In the genomic region with DNA sequence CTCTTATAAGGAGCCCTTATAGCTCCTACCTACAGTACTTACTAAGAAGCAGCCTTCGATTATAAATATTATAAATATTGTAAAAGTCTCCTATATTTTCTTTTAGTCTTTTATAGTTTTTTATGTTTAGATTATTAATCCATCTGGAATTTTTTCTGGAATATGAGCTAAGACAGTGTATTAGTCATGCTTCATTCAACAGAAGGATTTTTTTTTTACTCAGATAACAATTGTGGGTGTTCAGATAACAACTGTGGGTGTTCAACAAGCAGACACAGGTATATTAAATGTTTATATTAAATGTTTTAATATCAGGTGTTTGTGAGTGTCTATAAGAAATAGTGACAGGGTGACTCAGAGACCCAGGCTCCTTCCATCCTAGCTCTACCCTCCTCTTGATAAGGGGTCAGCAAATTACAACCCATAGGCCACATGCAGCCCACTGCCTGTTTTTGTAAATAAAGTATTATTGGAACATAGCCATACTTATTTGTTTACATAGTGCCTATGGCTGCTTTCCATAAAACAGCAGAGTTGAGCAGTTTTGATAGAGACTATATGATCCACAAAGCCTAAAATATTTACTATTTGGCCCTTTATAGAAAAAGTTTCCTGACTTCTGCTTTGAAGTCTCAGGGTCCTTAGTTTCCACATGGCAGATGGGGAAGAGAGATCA, we compare ENCODE assay signal across 2 cellular contexts.
TF ChIP-seq lines count a peak whose summit lies in the region.

No MANE protein-coding gene starts in this region.

TF ChIP-seq in HCT116, 20 proteins besides CTCF, POLR2A, EP300 and RAD21:
- TF ChIP-seq, protein P1, sequence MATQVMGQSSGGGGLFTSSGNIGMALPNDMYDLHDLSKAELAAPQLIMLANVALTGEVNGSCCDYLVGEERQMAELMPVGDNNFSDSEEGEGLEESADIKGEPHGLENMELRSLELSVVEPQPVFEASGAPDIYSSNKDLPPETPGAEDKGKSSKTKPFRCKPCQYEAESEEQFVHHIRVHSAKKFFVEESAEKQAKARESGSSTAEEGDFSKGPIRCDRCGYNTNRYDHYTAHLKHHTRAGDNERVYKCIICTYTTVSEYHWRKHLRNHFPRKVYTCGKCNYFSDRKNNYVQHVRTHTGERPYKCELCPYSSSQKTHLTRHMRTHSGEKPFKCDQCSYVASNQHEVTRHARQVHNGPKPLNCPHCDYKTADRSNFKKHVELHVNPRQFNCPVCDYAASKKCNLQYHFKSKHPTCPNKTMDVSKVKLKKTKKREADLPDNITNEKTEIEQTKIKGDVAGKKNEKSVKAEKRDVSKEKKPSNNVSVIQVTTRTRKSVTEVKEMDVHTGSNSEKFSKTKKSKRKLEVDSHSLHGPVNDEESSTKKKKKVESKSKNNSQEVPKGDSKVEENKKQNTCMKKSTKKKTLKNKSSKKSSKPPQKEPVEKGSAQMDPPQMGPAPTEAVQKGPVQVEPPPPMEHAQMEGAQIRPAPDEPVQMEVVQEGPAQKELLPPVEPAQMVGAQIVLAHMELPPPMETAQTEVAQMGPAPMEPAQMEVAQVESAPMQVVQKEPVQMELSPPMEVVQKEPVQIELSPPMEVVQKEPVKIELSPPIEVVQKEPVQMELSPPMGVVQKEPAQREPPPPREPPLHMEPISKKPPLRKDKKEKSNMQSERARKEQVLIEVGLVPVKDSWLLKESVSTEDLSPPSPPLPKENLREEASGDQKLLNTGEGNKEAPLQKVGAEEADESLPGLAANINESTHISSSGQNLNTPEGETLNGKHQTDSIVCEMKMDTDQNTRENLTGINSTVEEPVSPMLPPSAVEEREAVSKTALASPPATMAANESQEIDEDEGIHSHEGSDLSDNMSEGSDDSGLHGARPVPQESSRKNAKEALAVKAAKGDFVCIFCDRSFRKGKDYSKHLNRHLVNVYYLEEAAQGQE (IDR thresholded peaks at IDR 0.05; ENCODE audit: low read depth) = no peak
- peak; percentile 65 for TF ChIP-seq FOSL1 (IDR thresholded peaks at IDR 0.05; ENCODE audit: low read depth)
- no peak for TF ChIP-seq EZH2phosphoT487 (IDR thresholded peaks at IDR 0.05; ENCODE audit: borderline replicate concordance)
- TF ChIP-seq JUND (IDR thresholded peaks at IDR 0.05) = peak; percentile 21; the same call in 1 of the 2 replicates

TF ChIP-seq in GM23338, 12 proteins besides CTCF, POLR2A, EP300 and RAD21:
- TF ChIP-seq EZH2phosphoT487 (IDR thresholded peaks at IDR 0.05; ENCODE audit: unreplicated experiment) = no peak
- TF ChIP-seq NANOG (IDR thresholded peaks at IDR 0.05; ENCODE audit: borderline replicate concordance) = no peak
- TF ChIP-seq POLR2AphosphoS5 (IDR thresholded peaks at IDR 0.05; ENCODE audit: low read depth) = no peak
- no peak for TF ChIP-seq ZNF462 (CRISPR knock-in tag; IDR thresholded peaks at IDR 0.05)
- TF ChIP-seq JUNB (IDR thresholded peaks at IDR 0.05; ENCODE audit: unreplicated experiment) = no peak
- TF ChIP-seq, protein P1 (IDR thresholded peaks at IDR 0.05; ENCODE audit: unreplicated experiment) = no peak
- TF ChIP-seq ZNF114 (CRISPR knock-in tag; IDR thresholded peaks at IDR 0.05) = no peak
- no peak for TF ChIP-seq ETS1 (IDR thresholded peaks at IDR 0.05)
- TF ChIP-seq STAT1 (IDR thresholded peaks at IDR 0.05; ENCODE audit: unreplicated experiment) = no peak
- TF ChIP-seq CREB1 (CRISPR knock-in tag; IDR thresholded peaks at IDR 0.05; ENCODE audit: low read depth) = no peak
- no peak for TF ChIP-seq ZNF331 (CRISPR knock-in tag; IDR thresholded peaks at IDR 0.05; ENCODE audit: low read depth)
- TF ChIP-seq EZH2 (IDR thresholded peaks at IDR 0.05; ENCODE audit: low read depth, unreplicated experiment) = no peak
